26 cellular contexts compared by ENCODE assay signal in the genomic region with DNA sequence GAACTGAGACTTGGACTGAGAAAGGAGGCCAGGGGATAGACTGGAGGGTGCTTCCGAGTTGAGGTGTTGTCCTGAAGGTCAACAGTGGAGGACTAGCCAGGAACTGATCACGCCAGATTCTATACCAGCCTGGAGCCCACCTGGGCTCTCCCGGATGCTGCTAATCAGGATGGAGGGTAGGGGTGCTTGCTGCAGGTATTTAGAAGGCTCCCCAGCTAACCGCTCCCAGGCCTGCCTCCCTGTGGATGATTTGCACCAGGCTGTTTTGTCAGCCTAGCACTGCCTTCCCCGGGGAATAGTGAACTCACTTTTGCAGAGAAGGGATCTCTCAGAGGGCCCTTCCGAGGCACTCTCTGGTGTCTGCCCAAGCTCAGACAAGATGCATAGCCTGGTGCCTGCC.
"Had no signal": no experiment of that assay in that cellular context is flagged by ENCODE, and none has a peak within 500 bp of the region (broad histone marks: within the 10 kb centered on the region; RNA-seq: fewer than 3 reads in every experiment).

No MANE protein-coding gene starts in this region.

- DNase-seq: dorsolateral prefrontal cortex; effector CD4-positive, alpha-beta T cell; hypothalamus; left ventricle myocardium superior; lower lobe of right lung; naive thymus-derived CD8-positive, alpha-beta T cell; stimulated activated CD4-positive, alpha-beta T cell treated with anti-CD3 and anti-CD28 coated beads, Interleukin-12 subunit alpha, Interleukin-12 subunit beta, amount 100 ng/mL, for 4 hours; stimulated activated CD4-positive, alpha-beta T cell treated with anti-CD3 and anti-CD28 coated beads, Interleukin-1b, Interleukin-23, amount 100 ng/mL, for 48 hours; stimulated activated CD4-positive, alpha-beta T cell treated with anti-CD3 and anti-CD28 coated beads, Interleukin-4, amount 100 ng/mL, for 1 hour; stimulated activated CD8-positive, alpha-beta memory T cell treated with anti-CD3 and anti-CD28 coated beads, Interleukin-4, amount 100 ng/mL, for 48 hours; stimulated activated naive CD4-positive, alpha-beta T cell treated with Interleukin-2 at 50 U/mL for 16 hours; substantia nigra; testis; tibial artery had no signal

- H3K27ac Mint-ChIP-seq: naive thymus-derived CD8-positive, alpha-beta T cell; type B pancreatic cell had no signal

- H3K4me1 Mint-ChIP-seq: neural crest cell had no signal

- H3K4me1 ChIP-seq: lower lobe of right lung, prostate gland, right atrium auricular region, testis had no signal

- H3K36me3 Mint-ChIP-seq: type B pancreatic cell had no signal

- H3K4me3 Mint-ChIP-seq: naive thymus-derived CD8-positive, alpha-beta T cell; neural crest cell; type B pancreatic cell had no signal

- H3K36me3 ChIP-seq: lower lobe of right lung, neutrophil, prostate gland, right atrium auricular region, tibial artery had no signal

- H2AFZ ChIP-seq: parathyroid adenoma had no signal

- H3K27me3 ChIP-seq: neutrophil, right atrium auricular region, testis had no signal

- H3K79me2 ChIP-seq: parathyroid adenoma had no signal

- H3K9ac ChIP-seq: parathyroid adenoma had no signal

- H3K9me3 ChIP-seq: lower lobe of right lung, neutrophil, prostate gland, right atrium auricular region, testis, tibial artery had no signal

- H3K9me3 Mint-ChIP-seq: neural crest cell, type B pancreatic cell had no signal

- H3K27ac ChIP-seq: dorsolateral prefrontal cortex, lower lobe of right lung, neutrophil, parathyroid adenoma, prostate gland, right atrium auricular region, testis, tibial artery had no signal

- H3K4me2 ChIP-seq: smooth muscle cell had no signal

- ATAC-seq: left ventricle myocardium superior; lower lobe of right lung; naive thymus-derived CD8-positive, alpha-beta T cell; sciatic nerve had no signal

- FAIRE-seq: colon, frontal cortex, keratinocyte, urothelium cell line had no signal

- H3K4me3 ChIP-seq: dorsolateral prefrontal cortex, lower lobe of right lung, prostate gland, right atrium auricular region, smooth muscle cell, testis, tibial artery had no signal
